1 cellular context compared by ENCODE assay signal in the genomic region with DNA sequence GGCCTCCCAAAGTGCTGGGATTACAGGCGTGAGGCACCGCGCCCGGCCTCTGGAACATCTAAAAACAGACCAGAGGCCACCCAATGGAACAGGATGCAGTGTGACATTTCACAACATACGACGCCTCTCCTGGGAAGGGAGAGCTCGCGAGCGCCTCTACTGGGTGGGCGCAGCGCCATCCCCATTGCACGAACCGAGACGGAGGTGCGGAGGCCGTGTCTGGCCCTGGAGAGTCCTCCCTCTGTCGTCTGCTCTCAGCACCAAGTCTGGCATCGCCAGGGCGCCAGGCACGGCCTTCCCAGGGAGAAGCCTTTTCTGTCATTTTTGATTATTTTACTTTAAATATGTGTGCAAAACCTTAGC.
A peak's percentile ranks its signal among the peaks of the same experiment; 100 is the strongest.
TF ChIP-seq lines count a peak whose summit lies in the region.

No MANE protein-coding gene starts in this region.

TF ChIP-seq in H1, 55 proteins besides CTCF, POLR2A, EP300 and RAD21 (continued from another document):
- TF ChIP-seq RNF2 (IDR thresholded peaks at IDR 0.05; ENCODE audit: borderline replicate concordance, low read depth, low read length, missing control alignments, poor library complexity, severe bottlenecking) = no peak
- no peak for TF ChIP-seq SP1 (IDR thresholded peaks at IDR 0.05; ENCODE audit: low read depth, low read length)
- TF ChIP-seq CREB1 (IDR thresholded peaks at IDR 0.05) = peak; percentile 46; the same call in 1 of the 2 replicates
- TF ChIP-seq, protein P1, sequence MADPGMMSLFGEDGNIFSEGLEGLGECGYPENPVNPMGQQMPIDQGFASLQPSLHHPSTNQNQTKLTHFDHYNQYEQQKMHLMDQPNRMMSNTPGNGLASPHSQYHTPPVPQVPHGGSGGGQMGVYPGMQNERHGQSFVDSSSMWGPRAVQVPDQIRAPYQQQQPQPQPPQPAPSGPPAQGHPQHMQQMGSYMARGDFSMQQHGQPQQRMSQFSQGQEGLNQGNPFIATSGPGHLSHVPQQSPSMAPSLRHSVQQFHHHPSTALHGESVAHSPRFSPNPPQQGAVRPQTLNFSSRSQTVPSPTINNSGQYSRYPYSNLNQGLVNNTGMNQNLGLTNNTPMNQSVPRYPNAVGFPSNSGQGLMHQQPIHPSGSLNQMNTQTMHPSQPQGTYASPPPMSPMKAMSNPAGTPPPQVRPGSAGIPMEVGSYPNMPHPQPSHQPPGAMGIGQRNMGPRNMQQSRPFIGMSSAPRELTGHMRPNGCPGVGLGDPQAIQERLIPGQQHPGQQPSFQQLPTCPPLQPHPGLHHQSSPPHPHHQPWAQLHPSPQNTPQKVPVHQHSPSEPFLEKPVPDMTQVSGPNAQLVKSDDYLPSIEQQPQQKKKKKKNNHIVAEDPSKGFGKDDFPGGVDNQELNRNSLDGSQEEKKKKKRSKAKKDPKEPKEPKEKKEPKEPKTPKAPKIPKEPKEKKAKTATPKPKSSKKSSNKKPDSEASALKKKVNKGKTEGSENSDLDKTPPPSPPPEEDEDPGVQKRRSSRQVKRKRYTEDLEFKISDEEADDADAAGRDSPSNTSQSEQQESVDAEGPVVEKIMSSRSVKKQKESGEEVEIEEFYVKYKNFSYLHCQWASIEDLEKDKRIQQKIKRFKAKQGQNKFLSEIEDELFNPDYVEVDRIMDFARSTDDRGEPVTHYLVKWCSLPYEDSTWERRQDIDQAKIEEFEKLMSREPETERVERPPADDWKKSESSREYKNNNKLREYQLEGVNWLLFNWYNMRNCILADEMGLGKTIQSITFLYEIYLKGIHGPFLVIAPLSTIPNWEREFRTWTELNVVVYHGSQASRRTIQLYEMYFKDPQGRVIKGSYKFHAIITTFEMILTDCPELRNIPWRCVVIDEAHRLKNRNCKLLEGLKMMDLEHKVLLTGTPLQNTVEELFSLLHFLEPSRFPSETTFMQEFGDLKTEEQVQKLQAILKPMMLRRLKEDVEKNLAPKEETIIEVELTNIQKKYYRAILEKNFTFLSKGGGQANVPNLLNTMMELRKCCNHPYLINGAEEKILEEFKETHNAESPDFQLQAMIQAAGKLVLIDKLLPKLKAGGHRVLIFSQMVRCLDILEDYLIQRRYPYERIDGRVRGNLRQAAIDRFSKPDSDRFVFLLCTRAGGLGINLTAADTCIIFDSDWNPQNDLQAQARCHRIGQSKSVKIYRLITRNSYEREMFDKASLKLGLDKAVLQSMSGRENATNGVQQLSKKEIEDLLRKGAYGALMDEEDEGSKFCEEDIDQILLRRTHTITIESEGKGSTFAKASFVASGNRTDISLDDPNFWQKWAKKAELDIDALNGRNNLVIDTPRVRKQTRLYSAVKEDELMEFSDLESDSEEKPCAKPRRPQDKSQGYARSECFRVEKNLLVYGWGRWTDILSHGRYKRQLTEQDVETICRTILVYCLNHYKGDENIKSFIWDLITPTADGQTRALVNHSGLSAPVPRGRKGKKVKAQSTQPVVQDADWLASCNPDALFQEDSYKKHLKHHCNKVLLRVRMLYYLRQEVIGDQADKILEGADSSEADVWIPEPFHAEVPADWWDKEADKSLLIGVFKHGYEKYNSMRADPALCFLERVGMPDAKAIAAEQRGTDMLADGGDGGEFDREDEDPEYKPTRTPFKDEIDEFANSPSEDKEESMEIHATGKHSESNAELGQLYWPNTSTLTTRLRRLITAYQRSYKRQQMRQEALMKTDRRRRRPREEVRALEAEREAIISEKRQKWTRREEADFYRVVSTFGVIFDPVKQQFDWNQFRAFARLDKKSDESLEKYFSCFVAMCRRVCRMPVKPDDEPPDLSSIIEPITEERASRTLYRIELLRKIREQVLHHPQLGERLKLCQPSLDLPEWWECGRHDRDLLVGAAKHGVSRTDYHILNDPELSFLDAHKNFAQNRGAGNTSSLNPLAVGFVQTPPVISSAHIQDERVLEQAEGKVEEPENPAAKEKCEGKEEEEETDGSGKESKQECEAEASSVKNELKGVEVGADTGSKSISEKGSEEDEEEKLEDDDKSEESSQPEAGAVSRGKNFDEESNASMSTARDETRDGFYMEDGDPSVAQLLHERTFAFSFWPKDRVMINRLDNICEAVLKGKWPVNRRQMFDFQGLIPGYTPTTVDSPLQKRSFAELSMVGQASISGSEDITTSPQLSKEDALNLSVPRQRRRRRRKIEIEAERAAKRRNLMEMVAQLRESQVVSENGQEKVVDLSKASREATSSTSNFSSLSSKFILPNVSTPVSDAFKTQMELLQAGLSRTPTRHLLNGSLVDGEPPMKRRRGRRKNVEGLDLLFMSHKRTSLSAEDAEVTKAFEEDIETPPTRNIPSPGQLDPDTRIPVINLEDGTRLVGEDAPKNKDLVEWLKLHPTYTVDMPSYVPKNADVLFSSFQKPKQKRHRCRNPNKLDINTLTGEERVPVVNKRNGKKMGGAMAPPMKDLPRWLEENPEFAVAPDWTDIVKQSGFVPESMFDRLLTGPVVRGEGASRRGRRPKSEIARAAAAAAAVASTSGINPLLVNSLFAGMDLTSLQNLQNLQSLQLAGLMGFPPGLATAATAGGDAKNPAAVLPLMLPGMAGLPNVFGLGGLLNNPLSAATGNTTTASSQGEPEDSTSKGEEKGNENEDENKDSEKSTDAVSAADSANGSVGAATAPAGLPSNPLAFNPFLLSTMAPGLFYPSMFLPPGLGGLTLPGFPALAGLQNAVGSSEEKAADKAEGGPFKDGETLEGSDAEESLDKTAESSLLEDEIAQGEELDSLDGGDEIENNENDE (IDR thresholded peaks at IDR 0.05; ENCODE audit: insufficient replicate concordance, low read length) = no peak
- TF ChIP-seq BACH1 (IDR thresholded peaks at IDR 0.05; ENCODE audit: low read length) = peak; percentile 69; the same call in 1 of the 2 replicates
- TF ChIP-seq TAF7 (optimal IDR thresholded peaks at IDR 0.05; ENCODE audit: borderline replicate concordance, low read depth, low read length) = peak; percentile 6
- no peak for TF ChIP-seq JUN (IDR thresholded peaks at IDR 0.05; ENCODE audit: low read depth, low read length)
- no peak for TF ChIP-seq GTF2F1 (IDR thresholded peaks at IDR 0.05; ENCODE audit: borderline replicate concordance, low read depth, low read length)
- no peak for TF ChIP-seq CHD2 (IDR thresholded peaks at IDR 0.05; ENCODE audit: low read length)
- 0 out of 4 replicates have a peak, but pooled peaks of 1 of the 2 experiments have one; percentile 43 for TF ChIP-seq SIN3A (conservative IDR thresholded peaks at IDR 0.05 in 1 of 2, IDR thresholded peaks at IDR 0.05 in 1 of 2; ENCODE audit: low read depth in 1 of 2, low read length in 2 of 2)
- TF ChIP-seq CHD1 (IDR thresholded peaks at IDR 0.05; ENCODE audit: low read depth, low read length) = no peak
- peak; percentile 51; the same call in 1 of the 2 replicates for TF ChIP-seq E2F6 (IDR thresholded peaks at IDR 0.05)
- no peak for TF ChIP-seq KDM4A (IDR thresholded peaks at IDR 0.05; ENCODE audit: low read depth, low read length, severe bottlenecking)
- TF ChIP-seq PHF8 (conservative IDR thresholded peaks at IDR 0.05; ENCODE audit: low read depth, low read length) = no peak
- no peak for TF ChIP-seq TBP (IDR thresholded peaks at IDR 0.05; ENCODE audit: low read depth, low read length)
- no peak for TF ChIP-seq RBBP5 (IDR thresholded peaks at IDR 0.05; ENCODE audit: borderline replicate concordance, low read depth, low read length)
- peak; percentile 79 for TF ChIP-seq CEBPB (IDR thresholded peaks at IDR 0.05; ENCODE audit: low read depth, low read length)
